In the genomic region with DNA sequence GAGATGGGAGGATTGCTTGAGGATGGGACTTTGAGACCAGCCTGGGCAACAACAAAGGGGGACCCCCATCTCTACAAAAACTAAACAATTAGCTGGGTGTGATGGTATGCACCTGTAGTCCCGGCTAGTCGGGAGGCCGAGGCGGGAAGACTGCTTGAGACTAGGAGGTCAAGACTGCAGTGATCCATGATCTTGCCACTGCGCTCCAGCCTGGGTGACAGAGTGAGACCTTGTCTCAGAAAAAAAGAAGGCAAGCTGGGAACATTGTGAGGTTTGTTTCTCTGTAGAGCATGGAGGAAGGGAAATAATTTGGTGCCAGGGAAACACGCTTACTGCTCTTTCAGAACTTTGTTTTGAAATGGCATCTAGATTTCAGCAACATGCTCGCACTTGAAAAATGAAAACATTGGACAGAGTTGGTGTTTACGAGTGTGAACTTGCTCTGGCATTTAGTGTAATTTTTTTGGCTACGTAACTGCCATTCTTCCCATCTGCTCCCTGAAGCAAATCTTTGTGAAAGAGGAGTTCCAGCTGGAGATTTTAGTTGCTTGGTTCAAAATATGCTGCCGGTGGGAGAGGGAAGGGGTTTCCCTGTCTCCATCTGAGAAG, we compare ENCODE assay signal across 22 cellular contexts.
A peak's percentile ranks its signal among the peaks of the same experiment; 100 is the strongest.
DNase-seq lines count a peak whose midpoint lies in the region; ATAC-seq and TF ChIP-seq lines count a peak whose summit lies in the region.
"Had no signal": no experiment of that assay in that cellular context is flagged by ENCODE, and none has a peak within 500 bp of the region (broad histone marks: within the 10 kb centered on the region; RNA-seq: fewer than 3 reads in every experiment).

No MANE protein-coding gene starts in this region.

- H2AFZ ChIP-seq in PC-9 = no peak overlapping the region

- H3K4me3 ChIP-seq in PC-9 (no peak overlapping the region), uterus (no peak overlapping the region)
- H3K4me3 ChIP-seq: lower lobe of right lung, right lobe of liver, thoracic aorta had no signal

- H3K36me3 ChIP-seq in PC-9 (ENCODE audit: low read depth) = no peaks in the 10 kb centered on the region
- H3K36me3 ChIP-seq in uterus = no peaks in the 10 kb centered on the region
- H3K36me3 ChIP-seq: lower lobe of right lung, right lobe of liver, thoracic aorta had no signal

- POLR2A ChIA-PET in PC-9 (lab: Charles Lee; ENCODE audit: unreplicated experiment) = interaction anchor here (0.6 to 1.0 kb wide), 4 partner anchors 25 to 520 kb away, joined by 3 to 5 read pairs (median 4); no protein-coding TSS in a partner anchor

- intact Hi-C loops in PC-9 (cut with micrococcal nuclease; ENCODE audit: unreplicated experiment) = loop anchor here (1.0 to 10.0 kb wide), 8 partner anchors 106 to 1141 kb away; a partner anchor contains a TSS
- intact Hi-C loops in uterus (cut with DNase I; ENCODE audit: low total_unique reads) = no loop called here

- H3K36me3 Mint-ChIP-seq in nephron progenitor cell (ENCODE audit: low read depth) = no peaks in the 10 kb centered on the region
- H3K36me3 Mint-ChIP-seq: activated naive CD8-positive, alpha-beta T cell treated with anti-CD3 and anti-CD28 coated beads for 36 hours; CD8-positive, alpha-beta memory T cell; stimulated activated memory B cell treated with anti-CD40 and anti-IgM and Interleukin-4, amounts not matched to agents 10 μg/mL and 1 μg/mL and 100 μg/mL, for 72 hours had no signal

- DNase-seq in PC-9 = no peak
- no peak for DNase-seq in nephron progenitor cell
- DNase-seq in uterus = no peak
- DNase-seq in activated CD4-positive, CD25-positive, alpha-beta regulatory T cell treated with anti-CD3 and anti-CD28 coated beads, Interleukin-2, amount 50 U/mL, for 72 hours = no peak
- DNase-seq: activated CD4-positive, alpha-beta T cell treated with anti-CD3 and anti-CD28 coated beads, Interleukin-2, amount 10 ng/mL, durations not matched to agents 7 days and 5 days; activated naive CD8-positive, alpha-beta T cell treated with anti-CD3 and anti-CD28 coated beads for 36 hours; AML-193; CD8-positive, alpha-beta memory T cell; DMS79; effector memory CD8-positive, alpha-beta T cell; lower lobe of right lung; NCI-H1048; NCI-H2081; NCI-H524; right lobe of liver; RPMI8226 had no signal

- peaks cover 41% of the 10 kb centered on the region for H3K4me1 Mint-ChIP-seq in nephron progenitor cell
- H3K4me1 Mint-ChIP-seq: stimulated activated memory B cell treated with anti-CD40 and anti-IgM and Interleukin-4, amounts not matched to agents 10 μg/mL and 1 μg/mL and 100 μg/mL, for 72 hours had no signal

- no peaks in the 10 kb centered on the region for H3K9me2 ChIP-seq in PC-9 (ENCODE audit: insufficient read depth)

- no peak for TF ChIP-seq POLR2A in uterus (IDR thresholded peaks at IDR 0.05)

- H3F3A ChIP-seq in PC-9 (ENCODE audit: insufficient read depth, low read depth) = peaks cover 23% of the 10 kb centered on the region

- peak; percentile 22 for ATAC-seq in esophagus mucosa
- ATAC-seq in GM18858 (IDR thresholded peaks at IDR 0.05; ENCODE audit: unreplicated experiment) = no peak
- no peak for ATAC-seq in HG02870 (IDR thresholded peaks at IDR 0.05; ENCODE audit: unreplicated experiment)
- ATAC-seq: effector memory CD8-positive, alpha-beta T cell; lower lobe of right lung; right lobe of liver; stimulated activated memory B cell treated with anti-CD40 and anti-IgM and Interleukin-4, amounts not matched to agents 10 μg/mL and 1 μg/mL and 100 μg/mL, for 72 hours had no signal

- CTCF ChIA-PET in PC-9 (lab: Charles Lee) = interaction anchor here (1.1 to 4.0 kb wide), 5 partner anchors 22 to 233 kb away, joined by 3 to 58 read pairs (median 4); no protein-coding TSS in a partner anchor

- no peaks in the 10 kb centered on the region for H3K79me2 ChIP-seq in PC-9 (ENCODE audit: low read depth)

- H3K27ac ChIP-seq in PC-9 (no peak overlapping the region), uterus (peak overlapping the region; percentile 55 to 86)
- H3K27ac ChIP-seq: KMS-11, lower lobe of right lung, right lobe of liver, thoracic aorta had no signal

- H3K9me3 ChIP-seq in PC-9 (ENCODE audit: insufficient read depth, low read depth) (no peaks in the 10 kb centered on the region), uterus (no peaks in the 10 kb centered on the region)
- H3K9me3 ChIP-seq: lower lobe of right lung, right lobe of liver, thoracic aorta had no signal

- TF ChIP-seq CTCF in PC-9 (conservative IDR thresholded peaks at IDR 0.05) (no peak), nephron progenitor cell (IDR thresholded peaks at IDR 0.05) (no peak), uterus (IDR thresholded peaks at IDR 0.05) (no peak)

- H4K20me1 ChIP-seq in PC-9 (ENCODE audit: insufficient read depth) = no peaks in the 10 kb centered on the region

- peaks cover 76% of the 10 kb centered on the region for H3K4me1 ChIP-seq in PC-9 (replicated peaks; ENCODE audit: insufficient read depth)
- H3K4me1 ChIP-seq in uterus = no peaks in the 10 kb centered on the region
- H3K4me1 ChIP-seq: lower lobe of right lung, right lobe of liver had no signal

- no TSS peak for BruUV-seq in PC-9 (replicated peaks; lab: Mats Ljungman, UMichigan)

- H3K27me3 Mint-ChIP-seq in nephron progenitor cell (ENCODE audit: low read depth, poor library complexity) = peaks cover 7% of the 10 kb centered on the region

- H3K4me3 Mint-ChIP-seq in nephron progenitor cell = no peak overlapping the region
- H3K4me3 Mint-ChIP-seq: activated CD4-positive, alpha-beta T cell treated with anti-CD3 and anti-CD28 coated beads, Interleukin-2, amount 10 ng/mL, durations not matched to agents 7 days and 5 days; activated naive CD8-positive, alpha-beta T cell treated with anti-CD3 and anti-CD28 coated beads for 36 hours; CD8-positive, alpha-beta memory T cell; effector memory CD8-positive, alpha-beta T cell; stimulated activated memory B cell treated with anti-CD40 and anti-IgM and Interleukin-4, amounts not matched to agents 10 μg/mL and 1 μg/mL and 100 μg/mL, for 72 hours had no signal

- H3K27me3 ChIP-seq in PC-9 (ENCODE audit: insufficient read depth, low read depth) (no peaks in the 10 kb centered on the region), uterus (no peaks in the 10 kb centered on the region)
- H3K27me3 ChIP-seq: right lobe of liver had no signal

- no peaks in the 10 kb centered on the region for H3K9me3 Mint-ChIP-seq in nephron progenitor cell
- H3K9me3 Mint-ChIP-seq: activated CD4-positive, alpha-beta T cell treated with anti-CD3 and anti-CD28 coated beads, Interleukin-2, amount 10 ng/mL, durations not matched to agents 7 days and 5 days; activated naive CD8-positive, alpha-beta T cell treated with anti-CD3 and anti-CD28 coated beads for 36 hours; CD8-positive, alpha-beta memory T cell; effector memory CD8-positive, alpha-beta T cell; stimulated activated memory B cell treated with anti-CD40 and anti-IgM and Interleukin-4, amounts not matched to agents 10 μg/mL and 1 μg/mL and 100 μg/mL, for 72 hours had no signal

- H3K27ac Mint-ChIP-seq in nephron progenitor cell = peak overlapping the region; percentile 43
- H3K27ac Mint-ChIP-seq: activated CD4-positive, alpha-beta T cell treated with anti-CD3 and anti-CD28 coated beads, Interleukin-2, amount 10 ng/mL, durations not matched to agents 7 days and 5 days; activated naive CD8-positive, alpha-beta T cell treated with anti-CD3 and anti-CD28 coated beads for 36 hours; CD8-positive, alpha-beta memory T cell; effector memory CD8-positive, alpha-beta T cell; stimulated activated memory B cell treated with anti-CD40 and anti-IgM and Interleukin-4, amounts not matched to agents 10 μg/mL and 1 μg/mL and 100 μg/mL, for 72 hours had no signal

- H3K4me2 ChIP-seq in PC-9 = peak overlapping the region; percentile 18
- H3K4me2 ChIP-seq: KMS-11 had no signal
